9 cellular contexts compared by ENCODE assay signal in genomic region chr3:23776352-23776891, GRCh38. TPM values are rescaled to one million over a fixed set of nuclear protein-coding genes. Genes with fewer than 3 reads are reported as not detected.
DNase-seq lines count a peak whose midpoint lies in the region; ATAC-seq and TF ChIP-seq lines count a peak whose summit lies in the region.
"Had no signal": no experiment of that assay in that cellular context is flagged by ENCODE, and none has a peak within 500 bp of the region (broad histone marks: within the 10 kb centered on the region; RNA-seq: fewer than 3 reads in every experiment).

No MANE protein-coding gene starts in this region.

- POLR2A ChIA-PET in OCI-LY7 (lab: Charles Lee), result interaction anchor here (0.9 to 1.9 kb wide), 5 partner anchors 8 to 239 kb away, joined by 3 to 10 read pairs (median 5); no protein-coding TSS in a partner anchor

- no peak overlapping the region for H2BK5ac ChIP-seq in mesenchymal stem cell (ENCODE audit: low read depth, low read length, poor library complexity, severe bottlenecking)

- H3K9me3 ChIP-seq in OCI-LY7 (ENCODE audit: low read length) (no peaks in the 10 kb centered on the region), endodermal cell (ENCODE audit: control insufficient read depth, low read length) (no peaks in the 10 kb centered on the region), mesenchymal stem cell (ENCODE audit: control insufficient read depth, low read length) (no peaks in the 10 kb centered on the region), transverse colon (no peaks in the 10 kb centered on the region), ovary (no peaks in the 10 kb centered on the region)

- no peaks in the 10 kb centered on the region for H4K20me1 ChIP-seq in OCI-LY7 (ENCODE audit: insufficient read depth, low read length)

- H3K14ac ChIP-seq in mesenchymal stem cell (ENCODE audit: low read length in 2 of 2), result peak overlapping the region in 1 of 2 experiments; percentile 35

- no peak for ATAC-seq in HG02981 (IDR thresholded peaks at IDR 0.05; ENCODE audit: unreplicated experiment)

- H3K18ac ChIP-seq in mesenchymal stem cell (ENCODE audit: low read depth in 1 of 2, low read length in 2 of 2), result peak overlapping the region; percentile 84 to 88

- peak overlapping the region; percentile 58 for H4K91ac ChIP-seq in mesenchymal stem cell (ENCODE audit: low read length)

- H3K27me3 ChIP-seq in endodermal cell (ENCODE audit: control insufficient read depth, insufficient read depth, low read length, poor library complexity, severe bottlenecking), result no peaks in the 10 kb centered on the region
- peaks cover 0 to 4% of the 10 kb centered on the region in 2 experiments for H3K27me3 ChIP-seq in mesenchymal stem cell (ENCODE audit: control insufficient read depth in 1 of 2, insufficient read depth in 1 of 2, low read length in 2 of 2)
- no peaks in the 10 kb centered on the region for H3K27me3 ChIP-seq in transverse colon
- H3K27me3 ChIP-seq in ovary, result no peaks in the 10 kb centered on the region

- H3K27ac Mint-ChIP-seq in endodermal cell, result no peak overlapping the region
- H3K27ac Mint-ChIP-seq: activated naive CD4-positive, alpha-beta T cell treated with anti-CD3 and anti-CD28 coated beads, Interleukin-2, amount 50 U/mL, for 24 hours had no signal

- no peak overlapping the region for H3K4me3 Mint-ChIP-seq in endodermal cell
- H3K4me3 Mint-ChIP-seq: activated naive CD4-positive, alpha-beta T cell treated with anti-CD3 and anti-CD28 coated beads, Interleukin-2, amount 50 U/mL, for 24 hours had no signal

- H3K4me2 ChIP-seq in OCI-LY7 (ENCODE audit: low read length), result no peak overlapping the region
- no peak overlapping the region for H3K4me2 ChIP-seq in mesenchymal stem cell (ENCODE audit: low read length, poor library complexity, severe bottlenecking)

- H3K36me3 Mint-ChIP-seq in endodermal cell (ENCODE audit: low read depth), result no peaks in the 10 kb centered on the region
- H3K36me3 Mint-ChIP-seq: activated naive CD4-positive, alpha-beta T cell treated with anti-CD3 and anti-CD28 coated beads, Interleukin-2, amount 50 U/mL, for 24 hours had no signal

- H2AK5ac ChIP-seq in mesenchymal stem cell (ENCODE audit: low read length, severe bottlenecking), result no peak overlapping the region

- no peak for TF ChIP-seq CTCF in OCI-LY7 (conservative IDR thresholded peaks at IDR 0.05; ENCODE audit: low read length)
- no peak for TF ChIP-seq CTCF in endodermal cell (conservative IDR thresholded peaks at IDR 0.05)
- TF ChIP-seq CTCF in transverse colon (IDR thresholded peaks at IDR 0.05), result no peak
- TF ChIP-seq CTCF in ovary (IDR thresholded peaks at IDR 0.05), result no peak

- H3K79me2 ChIP-seq in OCI-LY7 (ENCODE audit: insufficient read depth, low read depth, low read length), result no peaks in the 10 kb centered on the region

- peak overlapping the region; percentile 88 to 92 for H2BK12ac ChIP-seq in mesenchymal stem cell (ENCODE audit: low read length in 2 of 2)

- H3K36me3 ChIP-seq in OCI-LY7 (ENCODE audit: insufficient read depth, low read length), result no peaks in the 10 kb centered on the region
- H3K36me3 ChIP-seq in endodermal cell (ENCODE audit: control insufficient read depth, insufficient read depth, low read length), result no peaks in the 10 kb centered on the region
- H3K36me3 ChIP-seq in mesenchymal stem cell (ENCODE audit: control insufficient read depth in 1 of 2, insufficient read depth in 2 of 2, low read depth in 1 of 2, low read length in 2 of 2), result no peaks in the 10 kb centered on the region
- no peaks in the 10 kb centered on the region for H3K36me3 ChIP-seq in transverse colon
- no peaks in the 10 kb centered on the region for H3K36me3 ChIP-seq in ovary

- intact Hi-C loops in OCI-LY7 (cut with micrococcal nuclease; ENCODE audit: unreplicated experiment), result no loop called here
- intact Hi-C loops in transverse colon (cut with DNase I; ENCODE audit: low total_unique reads), result no loop called here
- intact Hi-C loops in ovary (cut with DNase I), result no loop called here

- no TSS peak for BruUV-seq in OCI-LY7 (replicated peaks; lab: Mats Ljungman, UMichigan)

- peak overlapping the region in 1 of 2 experiments; percentile 70 for H3K23ac ChIP-seq in mesenchymal stem cell (ENCODE audit: low read length in 2 of 2)

- H3K4me1 ChIP-seq in OCI-LY7 (ENCODE audit: insufficient read depth, low read length, poor library complexity, severe bottlenecking) (peaks cover 7% of the 10 kb centered on the region), endodermal cell (ENCODE audit: control insufficient read depth, insufficient read depth, low read length) (no peaks in the 10 kb centered on the region), mesenchymal stem cell (ENCODE audit: control insufficient read depth, insufficient read depth, low read depth, low read length) (peaks cover 7% of the 10 kb centered on the region), transverse colon (no peaks in the 10 kb centered on the region), ovary (ENCODE audit: insufficient read depth) (no peaks in the 10 kb centered on the region)

- peak overlapping the region; percentile 71 for H2BK120ac ChIP-seq in mesenchymal stem cell (ENCODE audit: low read depth, low read length)

- H3K4me3 ChIP-seq in OCI-LY7 (ENCODE audit: low read depth, low read length, poor library complexity, severe bottlenecking) (no peak overlapping the region), endodermal cell (ENCODE audit: low read length) (no peak overlapping the region), mesenchymal stem cell (ENCODE audit: insufficient read depth in 1 of 2, low read depth in 1 of 2, low read length in 2 of 2) (no peak overlapping the region), transverse colon (no peak overlapping the region), ovary (no peak overlapping the region)

- TF ChIP-seq EP300 in transverse colon (IDR thresholded peaks at IDR 0.05; ENCODE audit: low read depth) (no peak), ovary (IDR thresholded peaks at IDR 0.05) (no peak)

- no peaks in the 10 kb centered on the region for H3K79me1 ChIP-seq in mesenchymal stem cell (replicated peaks; ENCODE audit: low read length, poor library complexity, severe bottlenecking)

- H3K9ac ChIP-seq in endodermal cell (ENCODE audit: extremely low read depth, low read length, poor library complexity, severe bottlenecking), result no peak overlapping the region
- H3K9ac ChIP-seq in mesenchymal stem cell (ENCODE audit: low read length), result peak overlapping the region; percentile 70

- in situ Hi-C loops in transverse colon (cut with MboI; ENCODE audit: low pct_ligation_motif_present in 1 of 4, low pct_unique_long_range_greater_than_20kb in 1 of 4, low sequenced_read_pairs in 3 of 4), result no loop called here

- 0 out of 2 replicates have a peak overlapping the region, but pooled peaks have one; percentile 18 for H2AFZ ChIP-seq in OCI-LY7 (ENCODE audit: low read length)
- H2AFZ ChIP-seq in mesenchymal stem cell (ENCODE audit: low read depth, low read length), result no peak overlapping the region

- WGBS in endodermal cell (ENCODE audit: insufficient coverage in 1 of 2, insufficient read length in 1 of 2), 2 experiments, result 82 to 83% methylated on average over 5 to 6 of the region's 6 CpGs
- 72% methylated on average over 6 of the region's 6 CpGs for WGBS in mesenchymal stem cell
- WGBS in transverse colon (ENCODE audit: low coverage in 1 of 2), 2 donors, result 83 to 86% methylated on average over 1 to 6 of the region's 6 CpGs
- WGBS in ovary, 3 donors, result 63 to 73% (median 67%) methylated on average over 6 of the region's 6 CpGs

- DNase-seq in OCI-LY7 (ENCODE audit: low spot score), result no peak
- peak; percentile 48 for DNase-seq in endodermal cell
- peak; percentile 84 for DNase-seq in mesenchymal stem cell
- DNase-seq in transverse colon, result no peak
- DNase-seq in NCI-H2081 (lab: John Stamatoyannopoulos, UW), result no peak
- DNase-seq in ovary, result no peak
- DNase-seq: stimulated activated CD4-positive, alpha-beta T cell treated with anti-CD3 and anti-CD28 coated beads, Interleukin-4, amount 100 ng/mL, for 24 hours had no signal

- no peaks in the 10 kb centered on the region for H3K9me2 ChIP-seq in OCI-LY7 (ENCODE audit: insufficient read depth, low read length)

- H3K4me1 Mint-ChIP-seq in endodermal cell, result peaks cover 2% of the 10 kb centered on the region
- H3K4me1 Mint-ChIP-seq: activated naive CD4-positive, alpha-beta T cell treated with anti-CD3 and anti-CD28 coated beads, Interleukin-2, amount 50 U/mL, for 24 hours had no signal

- H3K9me3 Mint-ChIP-seq in endodermal cell, result no peaks in the 10 kb centered on the region
- H3K9me3 Mint-ChIP-seq: activated naive CD4-positive, alpha-beta T cell treated with anti-CD3 and anti-CD28 coated beads, Interleukin-2, amount 50 U/mL, for 24 hours had no signal

- H3K4ac ChIP-seq in mesenchymal stem cell (ENCODE audit: low read depth in 1 of 2, low read length in 2 of 2), result peak overlapping the region; percentile 20 to 81

- TF ChIP-seq POLR2A in transverse colon (IDR thresholded peaks at IDR 0.05), result no peak
- TF ChIP-seq POLR2A in ovary (IDR thresholded peaks at IDR 0.05), result no peak

- H4K8ac ChIP-seq in mesenchymal stem cell (ENCODE audit: low read length), result peak overlapping the region; percentile 59

- no peak overlapping the region for H3K27ac ChIP-seq in OCI-LY7 (ENCODE audit: low read depth, low read length, poor library complexity, severe bottlenecking)
- peak overlapping the region; percentile 59 for H3K27ac ChIP-seq in endodermal cell (ENCODE audit: low read depth, low read length)
- H3K27ac ChIP-seq in mesenchymal stem cell (ENCODE audit: low read length, poor library complexity, severe bottlenecking), result no peak overlapping the region
- peak overlapping the region in 3 of 4 donors; percentile 22 to 50 (median 41) for H3K27ac ChIP-seq in transverse colon
- no peak overlapping the region for H3K27ac ChIP-seq in ovary

- no peaks in the 10 kb centered on the region for H3K27me3 Mint-ChIP-seq in endodermal cell (ENCODE audit: insufficient read depth)

- CTCF ChIA-PET in OCI-LY7 (lab: Charles Lee; ENCODE audit: unreplicated experiment), result no interaction called here

- H2BK15ac ChIP-seq in mesenchymal stem cell (ENCODE audit: low read depth, poor library complexity, severe bottlenecking), result peak overlapping the region; percentile 6

RNA-seq across cellular contexts. Expression of gene UBE2E1, which starts 29.3 kb away (rescaled TPM):
- total RNA-seq in OCI-LY7 (2014; rRNA removed; shearing (Covaris generic)), result 96.7 and 126 TPM in 2 replicates
- total RNA-seq in OCI-LY7 (2022) (142 and 167 TPM in 2 replicates), endodermal cell (100 to 1,000 TPM; 112 to 120 TPM), transverse colon (100 to 1,000 TPM in 1 of 4 donors, 10 to 100 TPM in 3; 62.0 to 109 (median 76.9) TPM), ovary (10 to 100 TPM; 65.2 to 78.4 (median 76.7) TPM)
- 156 TPM for polyA plus RNA-seq in endodermal cell (2013, experiment 1 of 2)
- 143 TPM for polyA plus RNA-seq in endodermal cell (2013, experiment 2 of 2)
- 181 TPM for polyA plus RNA-seq in mesenchymal stem cell (2013, experiment 1 of 2)
- 175 TPM for polyA plus RNA-seq in mesenchymal stem cell (2013, experiment 2 of 2)
- polyA plus RNA-seq in ovary, result 100 to 1,000 TPM in 1 of 2 donors, 10 to 100 TPM in 1; 65.9 to 133 TPM

Comparison
In these comparisons a context has a peak if more than half of its experiments do, and no peak if none do; other contexts are left out.
1. DNase-seq: peak in endodermal cell (single experiment) and mesenchymal stem cell (single experiment); none in OCI-LY7 (single experiment), transverse colon (single experiment), NCI-H2081 (0 of 2) and ovary (0 of 5).
2. H3K27ac ChIP-seq: peak in endodermal cell (single experiment) and transverse colon (3 of 4); none in OCI-LY7 (single experiment), mesenchymal stem cell (single experiment) and ovary (0 of 2).